ENCODE assay signal across 35 cellular contexts in genomic region chr7:112763298-112763697, GRCh38.
"Had no signal": no experiment of that assay in that cellular context is flagged by ENCODE, and none has a peak within 500 bp of the region (broad histone marks: within the 10 kb centered on the region; RNA-seq: fewer than 3 reads in every experiment).

No MANE protein-coding gene starts in this region.

- ATAC-seq: activated CD4-positive, alpha-beta T cell treated with anti-CD3 and anti-CD28 coated beads for 36 hours; activated CD8-positive, alpha-beta memory T cell treated with anti-CD3 and anti-CD28 coated beads, Interleukin-2, amount 10 ng/mL, durations not matched to agents 7 days and 5 days; activated CD8-positive, alpha-beta T cell treated with anti-CD3 and anti-CD28 coated beads, Interleukin-2, amount 10 ng/mL, durations not matched to agents 7 days and 5 days; activated naive CD8-positive, alpha-beta T cell treated with anti-CD3 and anti-CD28 coated beads, Interleukin-2, amount 50 U/mL, for 24 hours; body of pancreas; foreskin keratinocyte; gastrocnemius medialis; T-cell had no signal

- H3K4me3 ChIP-seq: adrenal gland, body of pancreas, esophagus muscularis mucosa, gastrocnemius medialis had no signal

- H3K27me3 ChIP-seq: adrenal gland, body of pancreas, esophagus muscularis mucosa, foreskin keratinocyte, gastrocnemius medialis had no signal

- H3K27ac ChIP-seq: adrenal gland, body of pancreas, esophagus muscularis mucosa, foreskin keratinocyte, gastrocnemius medialis had no signal

- DNase-seq: activated CD4-positive, alpha-beta memory T cell treated with anti-CD3 and anti-CD28 coated beads for 36 hours; activated CD4-positive, alpha-beta T cell treated with anti-CD3 and anti-CD28 coated beads for 36 hours; activated CD4-positive, alpha-beta T cell treated with anti-CD3 and anti-CD28 coated beads, Interleukin-2, amount 10 ng/mL, durations not matched to agents 24 days and 14 days; activated CD4-positive, CD25-positive, alpha-beta regulatory T cell; activated CD4-positive, CD25-positive, alpha-beta regulatory T cell treated with anti-CD3 and anti-CD28 coated beads, Interleukin-2, amount 50 U/mL, for 72 hours; activated CD8-positive, alpha-beta memory T cell treated with anti-CD3 and anti-CD28 coated beads, Interleukin-2, amount 10 ng/mL, durations not matched to agents 7 days and 5 days; activated CD8-positive, alpha-beta memory T cell treated with anti-CD3 and anti-CD28 coated beads, Interleukin-2, amount 50 U/mL, for 4 hours; activated CD8-positive, alpha-beta T cell treated with anti-CD3 and anti-CD28 coated beads, Interleukin-2, amount 10 ng/mL, durations not matched to agents 7 days and 5 days; activated effector memory CD4-positive, alpha-beta T cell treated with anti-CD3 and anti-CD28 coated beads, Interleukin-2, amount 50 U/mL, for 16 hours; activated naive CD4-positive, alpha-beta T cell treated with anti-CD3 and anti-CD28 coated beads for 36 hours; activated naive CD8-positive, alpha-beta T cell treated with anti-CD3 and anti-CD28 coated beads for 36 hours; activated naive CD8-positive, alpha-beta T cell treated with anti-CD3 and anti-CD28 coated beads, Interleukin-2, amount 50 U/mL, for 24 hours; activated T-cell treated with anti-CD3 and anti-CD28 coated beads, Interleukin-2, amount 50 U/mL, for 1 hour; activated T-cell treated with anti-CD3 and anti-CD28 coated beads, Interleukin-2, amount 50 U/mL, for 48 hours; adrenal gland; amygdala; aorta; body of pancreas; caudate nucleus; cortex of kidney; dermis blood vessel endothelial cell; effector CD4-positive, alpha-beta T cell; effector memory CD8-positive, alpha-beta T cell; erythroblast; foreskin keratinocyte; gastrocnemius medialis; glutamatergic neuron; T-cell; T1000 had no signal

- H3K27ac Mint-ChIP-seq: activated CD4-positive, alpha-beta memory T cell treated with anti-CD3 and anti-CD28 coated beads for 36 hours; activated CD4-positive, alpha-beta T cell treated with anti-CD3 and anti-CD28 coated beads for 36 hours; activated CD4-positive, alpha-beta T cell treated with anti-CD3 and anti-CD28 coated beads, Interleukin-2, amount 10 ng/mL, durations not matched to agents 24 days and 14 days; activated CD8-positive, alpha-beta memory T cell treated with anti-CD3 and anti-CD28 coated beads, Interleukin-2, amount 10 ng/mL, durations not matched to agents 7 days and 5 days; activated CD8-positive, alpha-beta T cell treated with anti-CD3 and anti-CD28 coated beads, Interleukin-2, amount 10 ng/mL, durations not matched to agents 7 days and 5 days; activated naive CD4-positive, alpha-beta T cell treated with anti-CD3 and anti-CD28 coated beads for 36 hours; activated naive CD4-positive, alpha-beta T cell treated with anti-CD3 and anti-CD28 coated beads, Interleukin-2, amount 50 U/mL, for 24 hours; activated naive CD8-positive, alpha-beta T cell treated with anti-CD3 and anti-CD28 coated beads for 36 hours; activated naive CD8-positive, alpha-beta T cell treated with anti-CD3 and anti-CD28 coated beads, Interleukin-2, amount 50 U/mL, for 24 hours; activated T-helper 1 cell treated with anti-CD3 and anti-CD28 coated beads, Interleukin-12 subunit alpha, Interleukin-12 subunit beta, Interleukin-2, Interleukin-4 antibody, amounts not matched to agents 30 ng/mL and 10 ng/mL and 1 ng/mL, durations not matched to agents 14 hours and 24 hours and 36 hours; activated T-helper 2 cell treated with anti-CD3 and anti-CD28 coated beads, Interferon-gamma antibody, Interleukin-2, Interleukin-4, amounts not matched to agents 10 μg/mL and 5 μg/mL and 100 μg/mL, durations not matched to agents 14 hours and 24 hours and 36 hours; T-cell; T-helper 1 cell treated with Interleukin-12 subunit alpha and Interleukin-12 subunit beta and Interleukin-4 antibody, amounts not matched to agents 30 μg/mL and 1 μg/mL, for 36 hours; T-helper 2 cell treated with Interferon-gamma antibody and Interleukin-4, amounts not matched to agents 5 μg/mL and 100 μg/mL, for 36 hours had no signal

- H3K4me3 Mint-ChIP-seq: activated CD4-positive, alpha-beta memory T cell treated with anti-CD3 and anti-CD28 coated beads for 36 hours; activated CD4-positive, alpha-beta T cell treated with anti-CD3 and anti-CD28 coated beads for 36 hours; activated CD4-positive, alpha-beta T cell treated with anti-CD3 and anti-CD28 coated beads, Interleukin-2, amount 10 ng/mL, durations not matched to agents 24 days and 14 days; activated CD8-positive, alpha-beta memory T cell treated with anti-CD3 and anti-CD28 coated beads, Interleukin-2, amount 10 ng/mL, durations not matched to agents 7 days and 5 days; activated CD8-positive, alpha-beta T cell treated with anti-CD3 and anti-CD28 coated beads, Interleukin-2, amount 10 ng/mL, durations not matched to agents 7 days and 5 days; activated naive CD4-positive, alpha-beta T cell treated with anti-CD3 and anti-CD28 coated beads for 36 hours; activated naive CD4-positive, alpha-beta T cell treated with anti-CD3 and anti-CD28 coated beads, Interleukin-2, amount 50 U/mL, for 24 hours; activated naive CD8-positive, alpha-beta T cell treated with anti-CD3 and anti-CD28 coated beads for 36 hours; activated naive CD8-positive, alpha-beta T cell treated with anti-CD3 and anti-CD28 coated beads, Interleukin-2, amount 50 U/mL, for 24 hours; activated T-helper 1 cell treated with anti-CD3 and anti-CD28 coated beads, Interleukin-12 subunit alpha, Interleukin-12 subunit beta, Interleukin-2, Interleukin-4 antibody, amounts not matched to agents 30 ng/mL and 10 ng/mL and 1 ng/mL, durations not matched to agents 14 hours and 24 hours and 36 hours; effector memory CD8-positive, alpha-beta T cell; T-cell; T-helper 1 cell treated with Interleukin-12 subunit alpha and Interleukin-12 subunit beta and Interleukin-4 antibody, amounts not matched to agents 30 μg/mL and 1 μg/mL, for 36 hours; T-helper 2 cell treated with Interferon-gamma antibody and Interleukin-4, amounts not matched to agents 5 μg/mL and 100 μg/mL, for 36 hours had no signal

- H3K4me1 ChIP-seq: adrenal gland, body of pancreas, esophagus muscularis mucosa, foreskin keratinocyte, gastrocnemius medialis had no signal

- H3K9me3 ChIP-seq: adrenal gland, body of pancreas, esophagus muscularis mucosa, gastrocnemius medialis had no signal

- H3K27me3 Mint-ChIP-seq: activated CD4-positive, alpha-beta memory T cell treated with anti-CD3 and anti-CD28 coated beads for 36 hours; activated CD4-positive, alpha-beta T cell treated with anti-CD3 and anti-CD28 coated beads for 36 hours; activated CD4-positive, alpha-beta T cell treated with anti-CD3 and anti-CD28 coated beads, Interleukin-2, amount 10 ng/mL, durations not matched to agents 24 days and 14 days; activated CD8-positive, alpha-beta memory T cell treated with anti-CD3 and anti-CD28 coated beads, Interleukin-2, amount 10 ng/mL, durations not matched to agents 7 days and 5 days; activated naive CD4-positive, alpha-beta T cell treated with anti-CD3 and anti-CD28 coated beads, Interleukin-2, amount 50 U/mL, for 24 hours; activated naive CD8-positive, alpha-beta T cell treated with anti-CD3 and anti-CD28 coated beads for 36 hours; activated naive CD8-positive, alpha-beta T cell treated with anti-CD3 and anti-CD28 coated beads, Interleukin-2, amount 50 U/mL, for 24 hours; effector memory CD8-positive, alpha-beta T cell; T-cell had no signal

- H3K9me3 Mint-ChIP-seq: activated CD4-positive, alpha-beta memory T cell treated with anti-CD3 and anti-CD28 coated beads for 36 hours; activated CD4-positive, alpha-beta T cell treated with anti-CD3 and anti-CD28 coated beads, Interleukin-2, amount 10 ng/mL, durations not matched to agents 24 days and 14 days; activated naive CD4-positive, alpha-beta T cell treated with anti-CD3 and anti-CD28 coated beads for 36 hours; activated naive CD4-positive, alpha-beta T cell treated with anti-CD3 and anti-CD28 coated beads, Interleukin-2, amount 50 U/mL, for 24 hours; activated naive CD8-positive, alpha-beta T cell treated with anti-CD3 and anti-CD28 coated beads for 36 hours; activated naive CD8-positive, alpha-beta T cell treated with anti-CD3 and anti-CD28 coated beads, Interleukin-2, amount 50 U/mL, for 24 hours; activated T-helper 1 cell treated with anti-CD3 and anti-CD28 coated beads, Interleukin-12 subunit alpha, Interleukin-12 subunit beta, Interleukin-2, Interleukin-4 antibody, amounts not matched to agents 30 ng/mL and 10 ng/mL and 1 ng/mL, durations not matched to agents 14 hours and 24 hours and 36 hours; activated T-helper 2 cell treated with anti-CD3 and anti-CD28 coated beads, Interferon-gamma antibody, Interleukin-2, Interleukin-4, amounts not matched to agents 10 μg/mL and 5 μg/mL and 100 μg/mL, durations not matched to agents 14 hours and 24 hours and 36 hours; effector memory CD8-positive, alpha-beta T cell; T-cell; T-helper 1 cell treated with Interleukin-12 subunit alpha and Interleukin-12 subunit beta and Interleukin-4 antibody, amounts not matched to agents 30 μg/mL and 1 μg/mL, for 36 hours; T-helper 2 cell treated with Interferon-gamma antibody and Interleukin-4, amounts not matched to agents 5 μg/mL and 100 μg/mL, for 36 hours had no signal

- H3K36me3 ChIP-seq: adrenal gland had no signal
